2 cellular contexts compared by ENCODE assay signal in the genomic region with DNA sequence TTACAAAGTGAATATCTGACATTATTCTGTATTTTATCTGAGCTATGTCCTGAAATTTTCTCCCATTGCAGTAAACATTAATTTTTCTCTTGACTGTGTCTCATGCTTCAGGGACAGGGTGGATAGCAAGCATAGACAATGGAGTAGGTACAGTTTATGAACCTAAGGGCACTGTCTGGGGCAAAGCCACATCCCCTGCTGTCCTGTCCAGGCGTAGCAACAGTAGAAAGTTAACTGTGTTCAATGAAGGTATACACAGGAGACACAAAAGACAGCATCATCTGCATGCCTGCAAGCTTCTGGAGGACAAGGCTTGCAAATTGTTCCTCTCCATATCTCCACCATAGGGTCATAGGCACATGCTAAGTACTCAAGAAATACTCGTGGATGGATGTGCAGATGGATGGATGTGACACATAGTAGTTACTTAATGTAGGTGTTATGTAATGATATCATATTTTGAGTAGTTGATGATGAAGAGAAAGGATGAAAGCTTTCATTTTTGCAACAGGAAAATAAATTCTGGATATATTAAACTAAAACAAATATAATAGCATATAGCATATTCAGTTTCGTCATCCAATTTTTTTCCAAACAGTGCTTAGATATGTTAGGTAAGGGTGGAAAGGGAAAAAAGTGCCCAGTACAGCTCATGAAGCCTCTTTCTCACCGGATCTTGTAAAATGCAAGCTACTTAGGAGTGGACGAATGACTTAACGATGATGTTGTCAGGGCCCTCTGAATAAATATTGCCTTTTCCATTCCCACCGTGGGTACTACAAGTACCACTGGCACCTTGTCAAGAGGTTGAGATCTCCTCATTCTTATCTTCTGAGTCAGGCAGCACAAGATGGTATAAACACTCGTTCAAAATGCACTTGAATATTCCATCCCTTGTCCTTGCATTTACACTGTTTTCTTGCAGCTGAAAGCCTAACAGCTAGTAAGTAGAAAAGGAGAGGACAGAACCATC.
TF ChIP-seq lines count a peak whose summit lies in the region.

No MANE protein-coding gene starts in this region.

TF ChIP-seq in A549, 52 proteins besides CTCF, POLR2A, EP300 and RAD21:
- TF ChIP-seq KDM5A (IDR thresholded peaks at IDR 0.05) (no peak), JUNB (IDR thresholded peaks at IDR 0.05) (peak; percentile 76), KDM1A (IDR thresholded peaks at IDR 0.05; ENCODE audit: low read depth) (no peak), FOSL2 (IDR thresholded peaks at IDR 0.05) (peak; percentile 61), FOSL2 (CRISPR knock-in tag; IDR thresholded peaks at IDR 0.05) (peak; percentile 79), ELK1 (IDR thresholded peaks at IDR 0.05; ENCODE audit: low read depth, low read length) (no peak), BHLHE40 (IDR thresholded peaks at IDR 0.05; ENCODE audit: low read depth, low read length) (no peak), ZNF302 (CRISPR knock-in tag; IDR thresholded peaks at IDR 0.05) (no peak), TFCP2L1 (CRISPR knock-in tag; IDR thresholded peaks at IDR 0.05) (no peak), FOXS1 (CRISPR knock-in tag; IDR thresholded peaks at IDR 0.05) (no peak; the same call in 1 of the 2 replicates), ZFP36 (IDR thresholded peaks at IDR 0.05; ENCODE audit: borderline replicate concordance, partially characterized antibody) (no peak), ZSCAN20 (CRISPR knock-in tag; IDR thresholded peaks at IDR 0.05) (0 out of 2 replicates have a peak, but pooled peaks have one; percentile 49), GATA3 (IDR thresholded peaks at IDR 0.05; ENCODE audit: borderline replicate concordance) (peak; percentile 68; the same call in 1 of the 2 replicates), CEBPB (IDR thresholded peaks at IDR 0.05) (peak in 1 of 2 experiments; percentile 46; a peak in 1 of 4 replicates), FOSB (CRISPR knock-in tag; IDR thresholded peaks at IDR 0.05) (peak; percentile 35; the same call in 1 of the 2 replicates), PBX3 (IDR thresholded peaks at IDR 0.05) (no peak), CHD2 (IDR thresholded peaks at IDR 0.05; ENCODE audit: low read length, partially characterized antibody) (no peak), HOXB5 (CRISPR knock-in tag; IDR thresholded peaks at IDR 0.05) (no peak), NR3C1 (IDR thresholded peaks at IDR 0.05) (no peak), EHF (CRISPR knock-in tag; IDR thresholded peaks at IDR 0.05) (no peak), SMC3 (IDR thresholded peaks at IDR 0.05) (no peak; the same call in 2 of the 3 replicates), ATOH8 (CRISPR knock-in tag; IDR thresholded peaks at IDR 0.05; ENCODE audit: low read depth) (0 out of 2 replicates have a peak, but pooled peaks have one; percentile 30), E2F6 (IDR thresholded peaks at IDR 0.05; ENCODE audit: borderline replicate concordance, low read depth) (no peak), RCOR1 (IDR thresholded peaks at IDR 0.05; ENCODE audit: low read depth, low read length) (no peak), SREBF2 (IDR thresholded peaks at IDR 0.05) (no peak), NFE2L2 (conservative IDR thresholded peaks at IDR 0.05; ENCODE audit: low read length) (no peak), RFX5 (IDR thresholded peaks at IDR 0.05) (no peak)
- TF ChIP-seq, protein P1, sequence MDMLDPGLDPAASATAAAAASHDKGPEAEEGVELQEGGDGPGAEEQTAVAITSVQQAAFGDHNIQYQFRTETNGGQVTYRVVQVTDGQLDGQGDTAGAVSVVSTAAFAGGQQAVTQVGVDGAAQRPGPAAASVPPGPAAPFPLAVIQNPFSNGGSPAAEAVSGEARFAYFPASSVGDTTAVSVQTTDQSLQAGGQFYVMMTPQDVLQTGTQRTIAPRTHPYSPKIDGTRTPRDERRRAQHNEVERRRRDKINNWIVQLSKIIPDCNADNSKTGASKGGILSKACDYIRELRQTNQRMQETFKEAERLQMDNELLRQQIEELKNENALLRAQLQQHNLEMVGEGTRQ (IDR thresholded peaks at IDR 0.05) = no peak
- TF ChIP-seq, protein P2, sequence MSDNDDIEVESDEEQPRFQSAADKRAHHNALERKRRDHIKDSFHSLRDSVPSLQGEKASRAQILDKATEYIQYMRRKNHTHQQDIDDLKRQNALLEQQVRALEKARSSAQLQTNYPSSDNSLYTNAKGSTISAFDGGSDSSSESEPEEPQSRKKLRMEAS (IDR thresholded peaks at IDR 0.05) = peak; percentile 41; the same call in 1 of the 2 replicates

TF ChIP-seq in GM12878, 131 proteins besides CTCF, POLR2A, EP300 and RAD21:
- TF ChIP-seq NR2C2 (IDR thresholded peaks at IDR 0.05; ENCODE audit: borderline replicate concordance, control insufficient read depth, insufficient read length, low read depth) (no peak), TAF1 (IDR thresholded peaks at IDR 0.05; ENCODE audit: borderline replicate concordance, low read depth, low read length) (no peak), MTA2 (IDR thresholded peaks at IDR 0.05; ENCODE audit: low read depth) (no peak), BCL11A (IDR thresholded peaks at IDR 0.05; ENCODE audit: low read depth, low read length) (no peak), STAT3 (IDR thresholded peaks at IDR 0.05; ENCODE audit: low read depth, low read length) (no peak), CHD2 (IDR thresholded peaks at IDR 0.05; ENCODE audit: borderline replicate concordance, low read depth, low read length) (no peak), ZNF207 (IDR thresholded peaks at IDR 0.05; ENCODE audit: borderline replicate concordance) (no peak), ZNF24 (IDR thresholded peaks at IDR 0.05) (no peak), TCF12 (IDR thresholded peaks at IDR 0.05; ENCODE audit: low read depth, low read length) (no peak)
